23 cellular contexts compared by ENCODE assay signal in the genomic region with DNA sequence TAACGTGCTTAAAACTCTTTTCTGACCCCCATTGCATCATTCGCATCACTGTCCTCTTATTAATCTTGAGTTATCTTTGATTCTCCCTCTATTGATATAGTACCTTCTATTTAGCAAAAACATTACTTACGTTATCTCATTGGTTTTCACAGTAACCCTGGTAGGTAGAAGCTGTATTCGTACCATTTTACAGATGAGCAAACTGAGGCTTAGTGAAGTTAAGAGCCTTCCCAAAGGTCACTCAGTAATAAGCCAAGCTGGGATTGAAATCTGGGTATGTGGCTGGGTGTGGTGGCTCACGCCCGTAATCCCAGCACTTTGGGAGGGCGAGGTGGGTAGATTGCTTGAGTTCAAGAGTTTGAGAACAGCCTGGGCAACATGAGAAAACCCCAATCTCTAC.
A peak's percentile ranks its signal among the peaks of the same experiment; 100 is the strongest.
DNase-seq lines count a peak whose midpoint lies in the region; ATAC-seq, FAIRE-seq and TF ChIP-seq lines count a peak whose summit lies in the region.
"Had no signal": no experiment of that assay in that cellular context is flagged by ENCODE, and none has a peak within 500 bp of the region (broad histone marks: within the 10 kb centered on the region; RNA-seq: fewer than 3 reads in every experiment).

No MANE protein-coding gene starts in this region.

- H2BK120ac ChIP-seq in H1 (replicated peaks; ENCODE audit: low read depth, low read length) = no peak overlapping the region

- TF ChIP-seq EP300 in A549 (IDR thresholded peaks at IDR 0.05) (no peak), H1 (IDR thresholded peaks at IDR 0.05; ENCODE audit: borderline replicate concordance in 1 of 2, low read depth in 2 of 2, low read length in 2 of 2) (no peak)

- WGBS in A549 (ENCODE audit: missing lambda C conversion rate) = 86% methylated on average over 7 of the region's 7 CpGs
- WGBS in H1 (ENCODE audit: extremely low coverage in 1 of 2, insufficient coverage in 1 of 2, insufficient read length in 1 of 2, insufficient replicate concordance in 2 of 2, low coverage in 1 of 2, low lambda C conversion rate in 2 of 2, missing lambda C conversion rate in 1 of 2), 2 experiments = 87% methylated on average over 7 of the region's 7 CpGs; no CpG with 5 or more reads in 1 of the 2 experiments

- H4K8ac ChIP-seq in H1 (ENCODE audit: extremely low read depth, insufficient read depth, low read length) = no peak overlapping the region

- peak overlapping the region; percentile 76 for H3K27ac Mint-ChIP-seq in neural crest cell (ENCODE audit: unreplicated experiment)
- no peak overlapping the region for H3K27ac Mint-ChIP-seq in activated CD8-positive, alpha-beta T cell treated with anti-CD3 and anti-CD28 coated beads, Interleukin-2, amount 10 ng/mL, durations not matched to agents 7 days and 5 days
- H3K27ac Mint-ChIP-seq: B cell; CD4-positive, alpha-beta T cell; CD8-positive, alpha-beta T cell had no signal

- FAIRE-seq in A549 (lab: Jason Lieb, UNC) = peak; percentile 7
- no peak for FAIRE-seq in H1 (lab: Jason Lieb, UNC)
- FAIRE-seq: A204.1, D721Med, G401.6, GM12891, GM19239 had no signal

- no peak for DNase-seq in A549 (ENCODE audit: low read depth in 1 of 2, low spot score in 1 of 2)
- DNase-seq in H1 (ENCODE audit: low read depth in 1 of 2, low spot score in 2 of 2) = no peak
- DNase-seq in neural crest cell (ENCODE audit: low read depth, low spot score) = no peak
- no peak for DNase-seq in foreskin melanocyte
- DNase-seq in HCEC 1CT = no peak
- DNase-seq in activated CD8-positive, alpha-beta T cell treated with anti-CD3 and anti-CD28 coated beads, Interleukin-2, amount 10 ng/mL, durations not matched to agents 7 days and 5 days = no peak
- DNase-seq: 8988T; AML-193; Caco-2; Calu3; CD4-positive, alpha-beta T cell; CD8-positive, alpha-beta T cell; DMS79 treated with DMSO at 0.1 percent for 48 hours; GF-D8 had no signal

- H3K4me1 Mint-ChIP-seq in neural crest cell = peaks cover 4% of the 10 kb centered on the region
- no peaks in the 10 kb centered on the region for H3K4me1 Mint-ChIP-seq in activated CD8-positive, alpha-beta T cell treated with anti-CD3 and anti-CD28 coated beads, Interleukin-2, amount 10 ng/mL, durations not matched to agents 7 days and 5 days (ENCODE audit: low read depth)
- H3K4me1 Mint-ChIP-seq: B cell had no signal

- TF ChIP-seq POLR2A in A549 (IDR thresholded peaks at IDR 0.05; ENCODE audit: low read length) (no peak), H1 (IDR thresholded peaks at IDR 0.05; ENCODE audit: control extremely low read depth in 1 of 2, low read depth in 2 of 2, low read length in 2 of 2) (no peak)

- no peaks in the 10 kb centered on the region for H3K27me3 Mint-ChIP-seq in neural crest cell (ENCODE audit: low read depth)
- no peaks in the 10 kb centered on the region for H3K27me3 Mint-ChIP-seq in activated CD8-positive, alpha-beta T cell treated with anti-CD3 and anti-CD28 coated beads, Interleukin-2, amount 10 ng/mL, durations not matched to agents 7 days and 5 days (ENCODE audit: low read depth)

- POLR2A ChIA-PET in A549 (lab: Yijun Ruan, JAX) = no interaction called here
- POLR2A ChIA-PET in HEK293 (lab: Yijun Ruan, JAX) = no interaction called here
- POLR2A ChIA-PET in H1 (lab: Charles Lee; ENCODE audit: partially characterized antibody) = interaction anchor here (1.4 kb wide), 1 partner anchor 18 kb away, joined by 3 read pairs; no protein-coding TSS in a partner anchor
- POLR2A ChIA-PET in activated CD8-positive, alpha-beta T cell treated with anti-CD3 and anti-CD28 coated beads, Interleukin-2, amount 10 ng/mL, durations not matched to agents 7 days and 5 days (lab: Charles Lee) = no interaction called here

- H4K91ac ChIP-seq in H1 (replicated peaks; ENCODE audit: insufficient read length, low read length) = no peak overlapping the region

- no peak overlapping the region for H2BK12ac ChIP-seq in H1 (ENCODE audit: low read depth, low read length)

- H3K79me2 ChIP-seq in H1 (ENCODE audit: control insufficient read depth in 1 of 2, insufficient read depth in 2 of 2, low read length in 2 of 2) = no peaks in the 10 kb centered on the region

- no peaks in the 10 kb centered on the region for H3K9me3 ChIP-seq in A549
- H3K9me3 ChIP-seq in HEK293 (ENCODE audit: control insufficient read depth, insufficient read depth, low read depth, low read length) = no peaks in the 10 kb centered on the region
- H3K9me3 ChIP-seq in H1 (ENCODE audit: insufficient read depth in 2 of 2, low read depth in 1 of 2, low read length in 1 of 2) = no peaks in the 10 kb centered on the region
- H3K9me3 ChIP-seq: BLaER1 treated with 17β-estradiol and CSF1 and Interleukin-3, amounts not matched to agents 10 nM and 100 nM; Caco-2 had no signal

- CTCF ChIA-PET in A549 (lab: Yijun Ruan, JAX) = interaction anchor here (1.2 to 3.4 kb wide), 2 partner anchors 28 to 34 kb away, joined by 3 to 11 read pairs; no protein-coding TSS in a partner anchor
- CTCF ChIA-PET in HEK293 (lab: Yijun Ruan, JAX) = no interaction called here
- CTCF ChIA-PET in H1 (lab: Charles Lee; ENCODE audit: partially characterized antibody) = interaction anchor here (1.3 kb wide), 1 partner anchor 65 kb away, joined by 3 read pairs; no protein-coding TSS in a partner anchor
- CTCF ChIA-PET in activated CD8-positive, alpha-beta T cell treated with anti-CD3 and anti-CD28 coated beads, Interleukin-2, amount 10 ng/mL, durations not matched to agents 7 days and 5 days (lab: Charles Lee) = no interaction called here

- H3K56ac ChIP-seq in H1 (replicated peaks; ENCODE audit: insufficient read length, low read depth, low read length) = no peak overlapping the region

- H3K36me3 Mint-ChIP-seq in neural crest cell (ENCODE audit: low read depth) = no peaks in the 10 kb centered on the region
- no peaks in the 10 kb centered on the region for H3K36me3 Mint-ChIP-seq in activated CD8-positive, alpha-beta T cell treated with anti-CD3 and anti-CD28 coated beads, Interleukin-2, amount 10 ng/mL, durations not matched to agents 7 days and 5 days (ENCODE audit: low read depth)
- H3K36me3 Mint-ChIP-seq: CD8-positive, alpha-beta T cell had no signal

- no peaks in the 10 kb centered on the region for H3K23me2 ChIP-seq in H1 (ENCODE audit: low read depth, low read length)

- H4K20me1 ChIP-seq in H1 (replicated peaks in 1 of 2; ENCODE audit: control insufficient read depth in 1 of 2, insufficient read depth in 2 of 2, low read length in 2 of 2) = no peaks in the 10 kb centered on the region
- H4K20me1 ChIP-seq: BLaER1 treated with 17β-estradiol and CSF1 and Interleukin-3, amounts not matched to agents 10 nM and 100 nM had no signal

- no peaks in the 10 kb centered on the region for H3K4me1 ChIP-seq in A549
- peaks cover 25% of the 10 kb centered on the region for H3K4me1 ChIP-seq in HEK293 (ENCODE audit: control insufficient read depth, insufficient read depth, low read length)
- H3K4me1 ChIP-seq in H1 (replicated peaks in 1 of 4; ENCODE audit: control insufficient read depth in 3 of 4, insufficient read depth in 4 of 4, low read length in 3 of 4) = peaks cover 6 to 18% (median 9%) of the 10 kb centered on the region in 4 experiments; a peak in 6 of 7 replicates
- H3K4me1 ChIP-seq: BLaER1 treated with 17β-estradiol and CSF1 and Interleukin-3, amounts not matched to agents 10 nM and 100 nM; Caco-2 had no signal

- H3K79me1 ChIP-seq in H1 (ENCODE audit: low read depth, low read length) = no peaks in the 10 kb centered on the region

- H3K27me3 ChIP-seq in H1 (replicated peaks in 1 of 4; ENCODE audit: control insufficient read depth in 3 of 4, extremely low read depth in 1 of 4, insufficient read depth in 3 of 4, low read length in 3 of 4) = no peaks in the 10 kb centered on the region
- H3K27me3 ChIP-seq: BLaER1 treated with 17β-estradiol and CSF1 and Interleukin-3, amounts not matched to agents 10 nM and 100 nM had no signal

- H2BK20ac ChIP-seq in H1 (ENCODE audit: low read length) = no peak overlapping the region

- H3K4me3 ChIP-seq in A549 (no peak overlapping the region), HEK293 (ENCODE audit: low read depth, low read length) (no peak overlapping the region), H1 (ENCODE audit: extremely low read depth in 1 of 4, insufficient read depth in 2 of 4, low read depth in 3 of 4, low read length in 4 of 4) (no peak overlapping the region)
- H3K4me3 ChIP-seq: BLaER1 treated with 17β-estradiol and CSF1 and Interleukin-3, amounts not matched to agents 10 nM and 100 nM had no signal

- H3K23ac ChIP-seq in H1 (ENCODE audit: insufficient read length) = no peak overlapping the region

- H3K27ac ChIP-seq in A549 (no peak overlapping the region), HEK293 (ENCODE audit: extremely low read depth, low read depth, low read length) (no peak overlapping the region), H1 (ENCODE audit: low read depth, low read length) (no peak overlapping the region)
- H3K27ac ChIP-seq: BLaER1 treated with 17β-estradiol and CSF1 and Interleukin-3, amounts not matched to agents 10 nM and 100 nM; C4-2B had no signal

- H3K9ac ChIP-seq in H1 (replicated peaks in 1 of 4; ENCODE audit: extremely low read depth in 1 of 4, low read depth in 3 of 4, low read length in 3 of 4) = no peak overlapping the region
- H3K9ac ChIP-seq: BLaER1 treated with 17β-estradiol and CSF1 and Interleukin-3, amounts not matched to agents 10 nM and 100 nM had no signal

- ATAC-seq in A549 = no peak; a peak in 1 of 6 replicates
- no peak for ATAC-seq in activated CD8-positive, alpha-beta T cell treated with anti-CD3 and anti-CD28 coated beads, Interleukin-2, amount 10 ng/mL, durations not matched to agents 7 days and 5 days
- ATAC-seq: CD8-positive, alpha-beta T cell had no signal

- H3K14ac ChIP-seq in H1 (ENCODE audit: insufficient read length) = no peak overlapping the region

- no peak overlapping the region for H4K5ac ChIP-seq in H1 (ENCODE audit: insufficient read length, low read depth, low read length)

- no peak overlapping the region for H2BK5ac ChIP-seq in H1 (ENCODE audit: low read depth, low read length)

- H3K18ac ChIP-seq in H1 (ENCODE audit: extremely low read depth, low read length) = no peak overlapping the region

- no peak overlapping the region for H3K4ac ChIP-seq in H1 (replicated peaks; ENCODE audit: insufficient read length, low read depth, low read length)

- no peak overlapping the region for H3K4me3 Mint-ChIP-seq in neural crest cell
- H3K4me3 Mint-ChIP-seq in activated CD8-positive, alpha-beta T cell treated with anti-CD3 and anti-CD28 coated beads, Interleukin-2, amount 10 ng/mL, durations not matched to agents 7 days and 5 days = no peak overlapping the region
- H3K4me3 Mint-ChIP-seq: B cell; CD4-positive, alpha-beta T cell; CD8-positive, alpha-beta T cell had no signal

- TF ChIP-seq RAD21 in A549 (conservative IDR thresholded peaks at IDR 0.05 in 1 of 2, IDR thresholded peaks at IDR 0.05 in 1 of 2) (no peak), H1 (IDR thresholded peaks at IDR 0.05 in 1 of 2, conservative IDR thresholded peaks at IDR 0.05 in 1 of 2; ENCODE audit: low read depth in 2 of 2, low read length in 2 of 2) (no peak)

- H2AFZ ChIP-seq in H1 (ENCODE audit: low read length) = no peak overlapping the region

- no peak overlapping the region for H2AK5ac ChIP-seq in H1 (ENCODE audit: low read depth, low read length)

- H3K36me3 ChIP-seq in HEK293 (ENCODE audit: control insufficient read depth in 2 of 2, insufficient read depth in 1 of 2, low read length in 2 of 2) (no peaks in the 10 kb centered on the region), H1 (ENCODE audit: control insufficient read depth in 2 of 4, insufficient read depth in 4 of 4, low read length in 3 of 4) (no peaks in the 10 kb centered on the region)
- H3K36me3 ChIP-seq: BLaER1 treated with 17β-estradiol and CSF1 and Interleukin-3, amounts not matched to agents 10 nM and 100 nM had no signal

- TF ChIP-seq CTCF in A549 (IDR thresholded peaks at IDR 0.05) (no peak), HEK293 (tag by site-specific recombination; IDR thresholded peaks at IDR 0.05) (no peak), H1 (IDR thresholded peaks at IDR 0.05; ENCODE audit: control extremely low read depth in 1 of 3, insufficient read depth in 1 of 3, low read depth in 1 of 3, low read length in 3 of 3) (no peak), neural crest cell (conservative IDR thresholded peaks at IDR 0.05) (no peak)

- no peak overlapping the region for H3K4me2 ChIP-seq in A549
- H3K4me2 ChIP-seq in H1 (ENCODE audit: insufficient read depth in 1 of 2, low read depth in 2 of 2, low read length in 2 of 2) = no peak overlapping the region
- H3K4me2 ChIP-seq: BLaER1 treated with 17β-estradiol and CSF1 and Interleukin-3, amounts not matched to agents 10 nM and 100 nM had no signal

- H2BK15ac ChIP-seq in H1 (ENCODE audit: low read length) = no peak overlapping the region

- H3K9me3 Mint-ChIP-seq in neural crest cell = no peaks in the 10 kb centered on the region
- no peaks in the 10 kb centered on the region for H3K9me3 Mint-ChIP-seq in activated CD8-positive, alpha-beta T cell treated with anti-CD3 and anti-CD28 coated beads, Interleukin-2, amount 10 ng/mL, durations not matched to agents 7 days and 5 days (ENCODE audit: insufficient read depth)
- H3K9me3 Mint-ChIP-seq: CD8-positive, alpha-beta T cell had no signal

Comparison
In these comparisons a context has a peak if more than half of its experiments do, and no peak if none do; other contexts are left out.
1. CTCF ChIA-PET loops: an anchor here in A549 (1.2 to 3.4 kb wide) and H1 (1.3 kb wide); none called in HEK293 and activated CD8-positive, alpha-beta T cell treated with anti-CD3 and anti-CD28 coated beads, Interleukin-2, amount 10 ng/mL, durations not matched to agents 7 days and 5 days.